1 cellular context compared by ENCODE assay signal in the genomic region with DNA sequence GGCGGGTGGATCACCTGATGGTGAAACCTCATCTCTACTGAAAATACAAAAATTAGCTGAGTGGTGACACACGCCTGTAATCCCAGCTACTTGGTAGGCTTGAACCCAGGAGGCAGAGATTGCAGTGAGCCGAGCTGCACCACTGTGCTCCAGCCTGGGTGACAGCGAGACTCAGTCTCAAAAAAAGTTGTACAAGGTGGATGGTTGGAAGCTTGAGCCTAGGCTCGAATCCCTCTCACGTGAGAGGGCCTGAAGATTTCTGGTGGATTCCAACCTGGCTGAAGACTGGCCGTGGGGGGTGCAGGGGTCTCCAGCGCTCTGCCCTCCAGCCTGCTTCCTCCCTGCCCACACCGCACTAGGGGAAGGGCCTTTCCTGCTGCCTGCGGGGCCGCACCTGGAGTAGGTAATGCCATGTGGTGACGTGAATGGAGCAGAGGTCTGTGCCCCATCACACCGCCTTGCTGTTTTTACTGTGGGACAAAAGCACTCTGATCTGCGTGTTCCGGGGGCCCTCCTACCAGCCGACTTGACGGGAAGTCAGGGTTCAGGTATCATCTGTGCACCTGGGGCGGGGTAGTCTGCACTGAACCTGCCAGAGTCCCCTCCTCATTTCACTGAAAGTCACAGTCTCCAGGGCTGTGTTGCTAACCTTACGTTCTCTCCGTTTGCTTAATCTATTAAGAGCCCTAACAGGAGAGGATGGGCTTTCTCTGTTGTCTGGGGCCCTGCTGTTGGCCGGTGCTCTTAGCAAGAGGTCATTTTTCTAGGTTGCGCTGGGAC.
A peak's percentile ranks its signal among the peaks of the same experiment; 100 is the strongest.
TF ChIP-seq lines count a peak whose summit lies in the region.

No MANE protein-coding gene starts in this region.

TF ChIP-seq in HepG2, 621 proteins besides CTCF, POLR2A, EP300 and RAD21 (continued from another document and continues in another):
- TF ChIP-seq, protein P1, sequence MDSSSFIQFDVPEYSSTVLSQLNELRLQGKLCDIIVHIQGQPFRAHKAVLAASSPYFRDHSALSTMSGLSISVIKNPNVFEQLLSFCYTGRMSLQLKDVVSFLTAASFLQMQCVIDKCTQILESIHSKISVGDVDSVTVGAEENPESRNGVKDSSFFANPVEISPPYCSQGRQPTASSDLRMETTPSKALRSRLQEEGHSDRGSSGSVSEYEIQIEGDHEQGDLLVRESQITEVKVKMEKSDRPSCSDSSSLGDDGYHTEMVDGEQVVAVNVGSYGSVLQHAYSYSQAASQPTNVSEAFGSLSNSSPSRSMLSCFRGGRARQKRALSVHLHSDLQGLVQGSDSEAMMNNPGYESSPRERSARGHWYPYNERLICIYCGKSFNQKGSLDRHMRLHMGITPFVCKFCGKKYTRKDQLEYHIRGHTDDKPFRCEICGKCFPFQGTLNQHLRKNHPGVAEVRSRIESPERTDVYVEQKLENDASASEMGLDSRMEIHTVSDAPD (CRISPR knock-in tag; IDR thresholded peaks at IDR 0.05): peak; percentile 52; the same call in 1 of the 2 replicates
- TF ChIP-seq ZNF792 (CRISPR knock-in tag; IDR thresholded peaks at IDR 0.05) (no peak; the same call in 1 of the 2 replicates), KDM1A (CRISPR knock-in tag; IDR thresholded peaks at IDR 0.05) (no peak), ADNP (CRISPR knock-in tag; IDR thresholded peaks at IDR 0.05) (no peak), ZNF749 (CRISPR knock-in tag; IDR thresholded peaks at IDR 0.05; ENCODE audit: borderline replicate concordance) (0 out of 2 replicates have a peak, but pooled peaks have one; percentile 28), SETDB1 (CRISPR knock-in tag; IDR thresholded peaks at IDR 0.05; ENCODE audit: borderline replicate concordance) (no peak), GABPB1 (CRISPR knock-in tag; IDR thresholded peaks at IDR 0.05) (no peak), ZNF333 (CRISPR knock-in tag; IDR thresholded peaks at IDR 0.05; ENCODE audit: borderline replicate concordance) (peak; percentile 77), ELF4 (CRISPR knock-in tag; IDR thresholded peaks at IDR 0.05; ENCODE audit: borderline replicate concordance) (no peak), NBN (conservative IDR thresholded peaks at IDR 0.05) (no peak), SMYD3 (CRISPR knock-in tag; IDR thresholded peaks at IDR 0.05) (no peak), SIN3B (IDR thresholded peaks at IDR 0.05; ENCODE audit: low read length) (no peak), TRIM24 (CRISPR knock-in tag; IDR thresholded peaks at IDR 0.05) (no peak), CBX5 (CRISPR knock-in tag; IDR thresholded peaks at IDR 0.05; ENCODE audit: borderline replicate concordance) (no peak), ZNF34 (CRISPR knock-in tag; IDR thresholded peaks at IDR 0.05; ENCODE audit: borderline replicate concordance) (no peak), ZNF747 (CRISPR knock-in tag; IDR thresholded peaks at IDR 0.05; ENCODE audit: borderline replicate concordance) (no peak), HNRNPH1 (optimal IDR thresholded peaks at IDR 0.05; ENCODE audit: low read depth, low read length) (no peak), LCORL (IDR thresholded peaks at IDR 0.05) (no peak), LCORL (CRISPR knock-in tag; IDR thresholded peaks at IDR 0.05) (no peak), ZBTB7B (CRISPR knock-in tag; IDR thresholded peaks at IDR 0.05) (no peak; the same call in 1 of the 2 replicates), POLR2G (IDR thresholded peaks at IDR 0.05; ENCODE audit: low read depth, low read length) (peak; percentile 74), ZNF205 (CRISPR knock-in tag; IDR thresholded peaks at IDR 0.05) (no peak), HHEX (CRISPR knock-in tag; IDR thresholded peaks at IDR 0.05) (no peak), POLR2AphosphoS5 (IDR thresholded peaks at IDR 0.05; ENCODE audit: low read depth, low read length) (peak; percentile 42), KDM3A (CRISPR knock-in tag; IDR thresholded peaks at IDR 0.05; ENCODE audit: low read depth) (no peak), NCOA1 (CRISPR knock-in tag; IDR thresholded peaks at IDR 0.05) (no peak), ZKSCAN1 (IDR thresholded peaks at IDR 0.05; ENCODE audit: low read length) (no peak), ZSCAN9 (CRISPR knock-in tag; IDR thresholded peaks at IDR 0.05; ENCODE audit: borderline replicate concordance) (no peak), ZFX (CRISPR knock-in tag; IDR thresholded peaks at IDR 0.05; ENCODE audit: low read depth) (0 out of 2 replicates have a peak, but pooled peaks have one; percentile 8), ARNTL (CRISPR knock-in tag; IDR thresholded peaks at IDR 0.05) (no peak), ZNF773 (CRISPR knock-in tag; IDR thresholded peaks at IDR 0.05; ENCODE audit: borderline replicate concordance) (no peak), MIER2 (CRISPR knock-in tag; IDR thresholded peaks at IDR 0.05) (peak; percentile 9; the same call in 1 of the 2 replicates), ZNF296 (CRISPR knock-in tag; conservative IDR thresholded peaks at IDR 0.05) (no peak; the same call in 1 of the 2 replicates)
- TF ChIP-seq, protein P2, sequence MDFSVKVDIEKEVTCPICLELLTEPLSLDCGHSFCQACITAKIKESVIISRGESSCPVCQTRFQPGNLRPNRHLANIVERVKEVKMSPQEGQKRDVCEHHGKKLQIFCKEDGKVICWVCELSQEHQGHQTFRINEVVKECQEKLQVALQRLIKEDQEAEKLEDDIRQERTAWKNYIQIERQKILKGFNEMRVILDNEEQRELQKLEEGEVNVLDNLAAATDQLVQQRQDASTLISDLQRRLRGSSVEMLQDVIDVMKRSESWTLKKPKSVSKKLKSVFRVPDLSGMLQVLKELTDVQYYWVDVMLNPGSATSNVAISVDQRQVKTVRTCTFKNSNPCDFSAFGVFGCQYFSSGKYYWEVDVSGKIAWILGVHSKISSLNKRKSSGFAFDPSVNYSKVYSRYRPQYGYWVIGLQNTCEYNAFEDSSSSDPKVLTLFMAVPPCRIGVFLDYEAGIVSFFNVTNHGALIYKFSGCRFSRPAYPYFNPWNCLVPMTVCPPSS (IDR thresholded peaks at IDR 0.05): no peak
- TF ChIP-seq, protein P3, sequence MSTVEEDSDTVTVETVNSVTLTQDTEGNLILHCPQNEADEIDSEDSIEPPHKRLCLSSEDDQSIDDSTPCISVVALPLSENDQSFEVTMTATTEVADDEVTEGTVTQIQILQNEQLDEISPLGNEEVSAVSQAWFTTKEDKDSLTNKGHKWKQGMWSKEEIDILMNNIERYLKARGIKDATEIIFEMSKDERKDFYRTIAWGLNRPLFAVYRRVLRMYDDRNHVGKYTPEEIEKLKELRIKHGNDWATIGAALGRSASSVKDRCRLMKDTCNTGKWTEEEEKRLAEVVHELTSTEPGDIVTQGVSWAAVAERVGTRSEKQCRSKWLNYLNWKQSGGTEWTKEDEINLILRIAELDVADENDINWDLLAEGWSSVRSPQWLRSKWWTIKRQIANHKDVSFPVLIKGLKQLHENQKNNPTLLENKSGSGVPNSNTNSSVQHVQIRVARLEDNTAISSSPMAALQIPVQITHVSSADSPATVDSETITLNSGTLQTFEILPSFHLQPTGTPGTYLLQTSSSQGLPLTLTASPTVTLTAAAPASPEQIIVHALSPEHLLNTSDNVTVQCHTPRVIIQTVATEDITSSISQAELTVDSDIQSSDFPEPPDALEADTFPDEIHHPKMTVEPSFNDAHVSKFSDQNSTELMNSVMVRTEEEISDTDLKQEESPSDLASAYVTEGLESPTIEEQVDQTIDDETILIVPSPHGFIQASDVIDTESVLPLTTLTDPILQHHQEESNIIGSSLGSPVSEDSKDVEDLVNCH (CRISPR knock-in tag; IDR thresholded peaks at IDR 0.05): no peak
- TF ChIP-seq, protein P4, sequence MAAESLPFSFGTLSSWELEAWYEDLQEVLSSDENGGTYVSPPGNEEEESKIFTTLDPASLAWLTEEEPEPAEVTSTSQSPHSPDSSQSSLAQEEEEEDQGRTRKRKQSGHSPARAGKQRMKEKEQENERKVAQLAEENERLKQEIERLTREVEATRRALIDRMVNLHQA (CRISPR knock-in tag; IDR thresholded peaks at IDR 0.05): no peak
- TF ChIP-seq, protein P5, sequence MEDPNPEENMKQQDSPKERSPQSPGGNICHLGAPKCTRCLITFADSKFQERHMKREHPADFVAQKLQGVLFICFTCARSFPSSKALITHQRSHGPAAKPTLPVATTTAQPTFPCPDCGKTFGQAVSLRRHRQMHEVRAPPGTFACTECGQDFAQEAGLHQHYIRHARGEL (CRISPR knock-in tag; IDR thresholded peaks at IDR 0.05): 0 out of 2 replicates have a peak, but pooled peaks have one; percentile 33
- TF ChIP-seq, protein P6, sequence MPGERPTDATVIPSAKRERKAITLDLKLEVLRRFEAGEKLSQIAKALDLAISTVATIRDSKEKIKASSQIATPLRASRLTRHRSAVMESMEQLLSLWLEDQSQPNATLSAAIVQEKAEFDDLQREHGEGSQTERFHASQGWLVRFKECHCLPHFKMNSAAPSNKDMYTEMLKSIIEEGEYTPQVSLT (CRISPR knock-in tag; IDR thresholded peaks at IDR 0.05; ENCODE audit: borderline replicate concordance, low read depth): no peak
- TF ChIP-seq, protein P7, sequence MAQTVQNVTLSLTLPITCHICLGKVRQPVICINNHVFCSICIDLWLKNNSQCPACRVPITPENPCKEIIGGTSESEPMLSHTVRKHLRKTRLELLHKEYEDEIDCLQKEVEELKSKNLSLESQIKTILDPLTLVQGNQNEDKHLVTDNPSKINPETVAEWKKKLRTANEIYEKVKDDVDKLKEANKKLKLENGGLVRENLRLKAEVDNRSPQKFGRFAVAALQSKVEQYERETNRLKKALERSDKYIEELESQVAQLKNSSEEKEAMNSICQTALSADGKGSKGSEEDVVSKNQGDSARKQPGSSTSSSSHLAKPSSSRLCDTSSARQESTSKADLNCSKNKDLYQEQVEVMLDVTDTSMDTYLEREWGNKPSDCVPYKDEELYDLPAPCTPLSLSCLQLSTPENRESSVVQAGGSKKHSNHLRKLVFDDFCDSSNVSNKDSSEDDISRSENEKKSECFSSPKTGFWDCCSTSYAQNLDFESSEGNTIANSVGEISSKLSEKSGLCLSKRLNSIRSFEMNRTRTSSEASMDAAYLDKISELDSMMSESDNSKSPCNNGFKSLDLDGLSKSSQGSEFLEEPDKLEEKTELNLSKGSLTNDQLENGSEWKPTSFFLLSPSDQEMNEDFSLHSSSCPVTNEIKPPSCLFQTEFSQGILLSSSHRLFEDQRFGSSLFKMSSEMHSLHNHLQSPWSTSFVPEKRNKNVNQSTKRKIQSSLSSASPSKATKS (CRISPR knock-in tag; IDR thresholded peaks at IDR 0.05): no peak
- TF ChIP-seq, protein P8, sequence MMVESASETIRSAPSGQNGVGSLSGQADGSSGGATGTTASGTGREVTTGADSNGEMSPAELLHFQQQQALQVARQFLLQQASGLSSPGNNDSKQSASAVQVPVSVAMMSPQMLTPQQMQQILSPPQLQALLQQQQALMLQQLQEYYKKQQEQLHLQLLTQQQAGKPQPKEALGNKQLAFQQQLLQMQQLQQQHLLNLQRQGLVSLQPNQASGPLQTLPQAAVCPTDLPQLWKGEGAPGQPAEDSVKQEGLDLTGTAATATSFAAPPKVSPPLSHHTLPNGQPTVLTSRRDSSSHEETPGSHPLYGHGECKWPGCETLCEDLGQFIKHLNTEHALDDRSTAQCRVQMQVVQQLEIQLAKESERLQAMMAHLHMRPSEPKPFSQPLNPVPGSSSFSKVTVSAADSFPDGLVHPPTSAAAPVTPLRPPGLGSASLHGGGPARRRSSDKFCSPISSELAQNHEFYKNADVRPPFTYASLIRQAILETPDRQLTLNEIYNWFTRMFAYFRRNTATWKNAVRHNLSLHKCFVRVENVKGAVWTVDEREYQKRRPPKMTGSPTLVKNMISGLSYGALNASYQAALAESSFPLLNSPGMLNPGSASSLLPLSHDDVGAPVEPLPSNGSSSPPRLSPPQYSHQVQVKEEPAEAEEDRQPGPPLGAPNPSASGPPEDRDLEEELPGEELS (CRISPR knock-in tag; IDR thresholded peaks at IDR 0.05): no peak
- TF ChIP-seq, protein P9, sequence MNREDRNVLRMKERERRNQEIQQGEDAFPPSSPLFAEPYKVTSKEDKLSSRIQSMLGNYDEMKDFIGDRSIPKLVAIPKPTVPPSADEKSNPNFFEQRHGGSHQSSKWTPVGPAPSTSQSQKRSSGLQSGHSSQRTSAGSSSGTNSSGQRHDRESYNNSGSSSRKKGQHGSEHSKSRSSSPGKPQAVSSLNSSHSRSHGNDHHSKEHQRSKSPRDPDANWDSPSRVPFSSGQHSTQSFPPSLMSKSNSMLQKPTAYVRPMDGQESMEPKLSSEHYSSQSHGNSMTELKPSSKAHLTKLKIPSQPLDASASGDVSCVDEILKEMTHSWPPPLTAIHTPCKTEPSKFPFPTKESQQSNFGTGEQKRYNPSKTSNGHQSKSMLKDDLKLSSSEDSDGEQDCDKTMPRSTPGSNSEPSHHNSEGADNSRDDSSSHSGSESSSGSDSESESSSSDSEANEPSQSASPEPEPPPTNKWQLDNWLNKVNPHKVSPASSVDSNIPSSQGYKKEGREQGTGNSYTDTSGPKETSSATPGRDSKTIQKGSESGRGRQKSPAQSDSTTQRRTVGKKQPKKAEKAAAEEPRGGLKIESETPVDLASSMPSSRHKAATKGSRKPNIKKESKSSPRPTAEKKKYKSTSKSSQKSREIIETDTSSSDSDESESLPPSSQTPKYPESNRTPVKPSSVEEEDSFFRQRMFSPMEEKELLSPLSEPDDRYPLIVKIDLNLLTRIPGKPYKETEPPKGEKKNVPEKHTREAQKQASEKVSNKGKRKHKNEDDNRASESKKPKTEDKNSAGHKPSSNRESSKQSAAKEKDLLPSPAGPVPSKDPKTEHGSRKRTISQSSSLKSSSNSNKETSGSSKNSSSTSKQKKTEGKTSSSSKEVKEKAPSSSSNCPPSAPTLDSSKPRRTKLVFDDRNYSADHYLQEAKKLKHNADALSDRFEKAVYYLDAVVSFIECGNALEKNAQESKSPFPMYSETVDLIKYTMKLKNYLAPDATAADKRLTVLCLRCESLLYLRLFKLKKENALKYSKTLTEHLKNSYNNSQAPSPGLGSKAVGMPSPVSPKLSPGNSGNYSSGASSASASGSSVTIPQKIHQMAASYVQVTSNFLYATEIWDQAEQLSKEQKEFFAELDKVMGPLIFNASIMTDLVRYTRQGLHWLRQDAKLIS (CRISPR knock-in tag; IDR thresholded peaks at IDR 0.05): 0 out of 2 replicates have a peak, but pooled peaks have one; percentile 5
